Comparison of ENCODE assay signal across 5 cellular contexts in the genomic region with DNA sequence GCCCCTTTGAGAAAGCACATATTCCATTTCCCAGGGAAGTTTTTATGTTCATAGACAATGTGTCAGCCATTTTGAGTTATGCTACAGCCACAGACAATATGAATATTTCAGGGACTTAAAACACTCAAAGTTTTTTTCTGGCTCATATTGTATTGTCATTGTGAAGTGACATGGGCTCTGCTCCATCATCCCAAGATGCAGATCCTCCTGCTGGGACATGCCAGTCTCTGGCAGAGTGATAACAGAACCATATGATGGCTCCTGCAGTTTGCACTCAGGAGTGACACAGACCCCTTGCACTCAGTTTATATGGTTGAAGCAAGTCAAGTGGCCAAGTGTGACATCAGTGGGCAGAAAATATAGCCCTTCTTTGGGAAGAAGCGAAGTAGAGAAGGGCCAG.
"Had no signal": no experiment of that assay in that cellular context is flagged by ENCODE, and none has a peak within 500 bp of the region (broad histone marks: within the 10 kb centered on the region; RNA-seq: fewer than 3 reads in every experiment).

No MANE protein-coding gene starts in this region.

- ATAC-seq: HepG2, K562 had no signal

- H3K27ac ChIP-seq: HL-60 had no signal

- DNase-seq: KBM-7, KG1 had no signal

- H3K4me3 ChIP-seq: K562 had no signal
